ENCODE assay signal across 8 cellular contexts in the genomic region with DNA sequence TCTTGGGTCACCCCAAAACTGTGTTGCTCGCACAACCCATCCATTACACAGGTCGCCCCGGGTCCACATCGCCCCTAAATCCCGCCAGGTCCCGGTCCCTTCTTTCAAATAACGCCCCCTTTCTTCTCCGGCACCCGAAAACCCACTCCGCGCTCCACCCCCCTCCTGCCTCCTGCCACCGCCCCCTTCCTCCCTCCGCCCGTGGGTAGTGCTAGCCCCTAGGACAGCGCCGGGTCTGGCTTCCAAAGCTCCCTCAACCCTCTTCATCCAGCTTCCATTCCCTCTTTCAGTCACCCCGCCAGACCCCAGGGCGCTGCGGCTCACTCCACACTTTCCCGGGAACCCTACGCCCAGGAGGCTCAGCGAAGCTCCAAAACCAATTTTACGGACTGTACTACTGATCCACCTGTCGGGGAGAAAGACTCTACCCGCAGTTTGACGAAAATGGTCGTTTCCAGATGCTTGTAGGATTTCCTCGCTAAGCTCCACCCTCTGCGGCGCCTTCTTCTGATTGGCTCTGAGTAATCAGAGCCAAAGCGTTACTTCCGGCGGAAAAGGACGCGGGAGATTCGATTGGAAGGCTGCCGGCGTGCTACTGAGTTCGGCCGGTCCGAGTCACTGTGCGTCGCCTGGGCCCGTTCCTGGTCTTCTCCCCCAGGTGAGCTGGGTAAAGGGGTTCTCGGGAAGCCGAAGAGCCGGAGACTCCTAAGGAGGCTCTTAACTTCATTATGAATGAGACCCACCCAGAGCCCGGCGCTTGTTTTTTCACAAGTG. TPM values are rescaled to one million over a fixed set of nuclear protein-coding genes. Genes with fewer than 3 reads are reported as not detected.
A peak's percentile ranks its signal among the peaks of the same experiment; 100 is the strongest.
DNase-seq lines count a peak whose midpoint lies in the region; ATAC-seq and TF ChIP-seq lines count a peak whose summit lies in the region.

DDIAS (plus strand) TSS at position 572 of the 774 bp plus-strand sequence. CDS start 13,003 bp downstream, outside the sequence.

- CTCF ChIA-PET in RWPE1 (lab: Yijun Ruan, JAX) = interaction anchor here (0.6 to 1.1 kb wide), 3 partner anchors 34 to 349 kb away, joined by 3 to 5 read pairs (median 4); no protein-coding TSS in a partner anchor
- CTCF ChIA-PET in naive thymus-derived CD4-positive, alpha-beta T cell (lab: Charles Lee) = interaction anchor here (0.6 to 4.1 kb wide), 15 partner anchors 9 to 389 kb away, joined by 3 to 20 read pairs (median 4); partner anchors contain the start of gene PCF11

- peaks cover 18% of the 10 kb centered on the region for H3K4me1 Mint-ChIP-seq in GM23338
- peaks cover 31% of the 10 kb centered on the region for H3K4me1 Mint-ChIP-seq in activated T-helper 17 cell treated with anti-CD3 and anti-CD28 coated beads, Interleukin-2, amount 50 U/mL, for 72 hours
- peaks cover 25 to 55% (median 36%) of the 10 kb centered on the region in 7 donors for H3K4me1 Mint-ChIP-seq in naive thymus-derived CD4-positive, alpha-beta T cell
- peaks cover 26 to 46% of the 10 kb centered on the region in 2 donors for H3K4me1 Mint-ChIP-seq in stimulated activated naive B cell treated with anti-CD40 and anti-IgM and Interleukin-4, amounts not matched to agents 10 μg/mL and 1 μg/mL and 100 μg/mL, for 72 hours

- intact Hi-C loops in naive thymus-derived CD4-positive, alpha-beta T cell (cut with micrococcal nuclease) = loop anchor here (1.0 to 2.0 kb wide), 12 partner anchors 19 to 1032 kb away; partner anchors contain the start of genes ANKRD42 (in 2 of the 2), CCDC90B (in 2 of the 2) and RAB30 (in 2 of the 2)

- no peaks in the 10 kb centered on the region for H3K9me3 ChIP-seq in DOHH2 (ENCODE audit: control insufficient read depth, insufficient read depth, low read length)
- H3K9me3 ChIP-seq in fibroblast of lung (ENCODE audit: control insufficient read depth, insufficient read depth, low read depth, low read length) = no peaks in the 10 kb centered on the region
- H3K9me3 ChIP-seq in naive thymus-derived CD4-positive, alpha-beta T cell (ENCODE audit: control insufficient read depth in 2 of 3, low read length in 3 of 3) = no peaks in the 10 kb centered on the region

- H3K9me3 Mint-ChIP-seq in GM23338 = no peaks in the 10 kb centered on the region
- no peaks in the 10 kb centered on the region for H3K9me3 Mint-ChIP-seq in activated T-helper 17 cell treated with anti-CD3 and anti-CD28 coated beads, Interleukin-2, amount 50 U/mL, for 72 hours
- no peaks in the 10 kb centered on the region for H3K9me3 Mint-ChIP-seq in naive thymus-derived CD4-positive, alpha-beta T cell
- peaks cover 2 to 3% of the 10 kb centered on the region in 2 donors for H3K9me3 Mint-ChIP-seq in stimulated activated naive B cell treated with anti-CD40 and anti-IgM and Interleukin-4, amounts not matched to agents 10 μg/mL and 1 μg/mL and 100 μg/mL, for 72 hours

- no peaks in the 10 kb centered on the region for H3K36me3 Mint-ChIP-seq in GM23338 (ENCODE audit: low read depth)
- peaks cover 11% of the 10 kb centered on the region for H3K36me3 Mint-ChIP-seq in activated T-helper 17 cell treated with anti-CD3 and anti-CD28 coated beads, Interleukin-2, amount 50 U/mL, for 72 hours (ENCODE audit: low read depth)
- peaks cover 0 to 3% (median 0%) of the 10 kb centered on the region in 5 donors for H3K36me3 Mint-ChIP-seq in naive thymus-derived CD4-positive, alpha-beta T cell
- peaks cover 4 to 5% of the 10 kb centered on the region in 2 donors for H3K36me3 Mint-ChIP-seq in stimulated activated naive B cell treated with anti-CD40 and anti-IgM and Interleukin-4, amounts not matched to agents 10 μg/mL and 1 μg/mL and 100 μg/mL, for 72 hours

- peak within 1 kb of the TSS; percentile 99 for H2AFZ ChIP-seq in GM23338
- H2AFZ ChIP-seq in fibroblast of lung (ENCODE audit: low read length) = peak within 1 kb of the TSS; percentile 84

- POLR2A ChIA-PET in RWPE1 (lab: Yijun Ruan, JAX; ENCODE audit: low non-redundant PET) = interaction anchor here (0.7 kb wide), 1 partner anchor 287 kb away, joined by 4 read pairs; no protein-coding TSS in a partner anchor
- POLR2A ChIA-PET in naive thymus-derived CD4-positive, alpha-beta T cell (lab: Charles Lee) = interaction anchor here (0.6 to 4.7 kb wide), 30 partner anchors 10 to 385 kb away, joined by 3 to 72 read pairs (median 5); partner anchors contain the start of genes ANKRD42, CCDC90B, FAM181B and PCF11

- H4K20me1 ChIP-seq in DOHH2 (ENCODE audit: control insufficient read depth, insufficient read depth, low read depth, low read length) = no peaks in the 10 kb centered on the region
- peaks cover 6% of the 10 kb centered on the region; the same call in 1 of the 2 replicates for H4K20me1 ChIP-seq in GM23338 (replicated peaks; ENCODE audit: insufficient read depth)
- no peaks in the 10 kb centered on the region for H4K20me1 ChIP-seq in fibroblast of lung (ENCODE audit: control insufficient read depth, extremely low read depth, insufficient read depth, low read length)

- H3K27me3 Mint-ChIP-seq in GM23338 (ENCODE audit: insufficient read depth, low read depth, poor library complexity) = no peaks in the 10 kb centered on the region
- no peaks in the 10 kb centered on the region for H3K27me3 Mint-ChIP-seq in activated T-helper 17 cell treated with anti-CD3 and anti-CD28 coated beads, Interleukin-2, amount 50 U/mL, for 72 hours
- H3K27me3 Mint-ChIP-seq in naive thymus-derived CD4-positive, alpha-beta T cell = no peaks in the 10 kb centered on the region
- no peaks in the 10 kb centered on the region for H3K27me3 Mint-ChIP-seq in stimulated activated naive B cell treated with anti-CD40 and anti-IgM and Interleukin-4, amounts not matched to agents 10 μg/mL and 1 μg/mL and 100 μg/mL, for 72 hours

- peak within 1 kb of the TSS; percentile 53 for H3K27ac ChIP-seq in DOHH2 (ENCODE audit: low read depth, low read length)
- H3K27ac ChIP-seq in GM23338 (ENCODE audit: low read depth) = peak within 1 kb of the TSS; percentile 14; the same call in 1 of the 2 replicates
- H3K27ac ChIP-seq in RWPE1 = peak within 1 kb of the TSS; percentile 93
- H3K27ac ChIP-seq in fibroblast of lung (ENCODE audit: insufficient read depth, low read length) = peak within 1 kb of the TSS; percentile 75
- H3K27ac ChIP-seq in naive thymus-derived CD4-positive, alpha-beta T cell (ENCODE audit: low read depth, low read length) = peak within 1 kb of the TSS; percentile 92

- H3K4me3 ChIP-seq in DOHH2 (ENCODE audit: low read length) = peak within 1 kb of the TSS; percentile 93
- H3K4me3 ChIP-seq in GM23338 = peak within 1 kb of the TSS; percentile 73
- H3K4me3 ChIP-seq in fibroblast of lung (replicated peaks in 1 of 4; ENCODE audit: control extremely low read depth in 1 of 4, insufficient read depth in 1 of 4, low read depth in 3 of 4, low read length in 4 of 4) = peak within 1 kb of the TSS; percentile 57 to 84 (median 66)
- H3K4me3 ChIP-seq in naive thymus-derived CD4-positive, alpha-beta T cell (ENCODE audit: low read length) = peak within 1 kb of the TSS; percentile 73

- peaks cover 12% of the 10 kb centered on the region; the same call in 1 of the 2 replicates for H3F3A ChIP-seq in DOHH2 (ENCODE audit: control insufficient read depth, insufficient read depth)
- H3F3A ChIP-seq in GM23338 (replicated peaks; ENCODE audit: low read depth) = no peaks in the 10 kb centered on the region

- H3K9me2 ChIP-seq in DOHH2 (replicated peaks; ENCODE audit: control insufficient read depth, low read length) = no peaks in the 10 kb centered on the region
- H3K9me2 ChIP-seq in GM23338 (ENCODE audit: insufficient read depth) = no peaks in the 10 kb centered on the region

- H3K27me3 ChIP-seq in DOHH2 (ENCODE audit: control insufficient read depth, low read length) (no peaks in the 10 kb centered on the region), GM23338 (ENCODE audit: insufficient read depth) (no peaks in the 10 kb centered on the region), fibroblast of lung (ENCODE audit: control insufficient read depth, insufficient read depth, low read length) (no peaks in the 10 kb centered on the region)
- H3K27me3 ChIP-seq in naive thymus-derived CD4-positive, alpha-beta T cell (ENCODE audit: control insufficient read depth in 2 of 2, insufficient read depth in 2 of 2, low read length in 2 of 2) = no peaks in the 10 kb centered on the region

- no peak for TF ChIP-seq CTCF in DOHH2 (IDR thresholded peaks at IDR 0.05; ENCODE audit: low read depth, low read length, poor library complexity, severe bottlenecking)
- no peak for TF ChIP-seq CTCF in GM23338 (conservative IDR thresholded peaks at IDR 0.05; ENCODE audit: low read depth in 2 of 2)
- no peak for TF ChIP-seq CTCF in RWPE1 (conservative IDR thresholded peaks at IDR 0.05; ENCODE audit: low read depth)
- TF ChIP-seq CTCF in fibroblast of lung (conservative IDR thresholded peaks at IDR 0.05 in 1 of 2, IDR thresholded peaks at IDR 0.05 in 1 of 2; ENCODE audit: low read depth in 1 of 2, low read length in 2 of 2) = no peak

- peak within 1 kb of the TSS; percentile 93 for H3K4me3 Mint-ChIP-seq in GM23338
- H3K4me3 Mint-ChIP-seq in activated T-helper 17 cell treated with anti-CD3 and anti-CD28 coated beads, Interleukin-2, amount 50 U/mL, for 72 hours = peak within 1 kb of the TSS; percentile 92
- peak within 1 kb of the TSS; percentile 93 to 100 (median 98) for H3K4me3 Mint-ChIP-seq in naive thymus-derived CD4-positive, alpha-beta T cell
- H3K4me3 Mint-ChIP-seq in stimulated activated naive B cell treated with anti-CD40 and anti-IgM and Interleukin-4, amounts not matched to agents 10 μg/mL and 1 μg/mL and 100 μg/mL, for 72 hours = peak within 1 kb of the TSS; percentile 89 to 94

- peaks cover 72% of the 10 kb centered on the region for H3K4me1 ChIP-seq in DOHH2 (ENCODE audit: control insufficient read depth, low read length)
- H3K4me1 ChIP-seq in GM23338 (ENCODE audit: insufficient read depth) = peaks cover 19% of the 10 kb centered on the region; the same call in 1 of the 2 replicates
- peaks cover 3% of the 10 kb centered on the region for H3K4me1 ChIP-seq in fibroblast of lung (ENCODE audit: control insufficient read depth, extremely low read depth, insufficient read depth, low read length)
- H3K4me1 ChIP-seq in naive thymus-derived CD4-positive, alpha-beta T cell (ENCODE audit: control insufficient read depth in 2 of 2, insufficient read depth in 2 of 2, low read length in 2 of 2) = peaks cover 14 to 15% of the 10 kb centered on the region in 2 donors

- H3K79me2 ChIP-seq in DOHH2 (ENCODE audit: control insufficient read depth, low read length) (peaks cover 73% of the 10 kb centered on the region), GM23338 (replicated peaks; ENCODE audit: insufficient read depth) (peaks cover 66% of the 10 kb centered on the region), fibroblast of lung (ENCODE audit: control insufficient read depth, insufficient read depth, low read length) (peaks cover 5% of the 10 kb centered on the region)

- peak; percentile 65 for ATAC-seq in GM23338
- peak; percentile 74 for ATAC-seq in activated T-helper 17 cell treated with anti-CD3 and anti-CD28 coated beads, Interleukin-2, amount 50 U/mL, for 72 hours (replicated peaks)
- ATAC-seq in naive thymus-derived CD4-positive, alpha-beta T cell = peak; percentile 83
- ATAC-seq in stimulated activated naive B cell treated with anti-CD40 and anti-IgM and Interleukin-4, amounts not matched to agents 10 μg/mL and 1 μg/mL and 100 μg/mL, for 72 hours (replicated peaks) = peak; percentile 69 to 74

- H3K27ac Mint-ChIP-seq in GM23338 = peak within 1 kb of the TSS; percentile 90
- H3K27ac Mint-ChIP-seq in activated T-helper 17 cell treated with anti-CD3 and anti-CD28 coated beads, Interleukin-2, amount 50 U/mL, for 72 hours = peak within 1 kb of the TSS; percentile 92
- H3K27ac Mint-ChIP-seq in naive thymus-derived CD4-positive, alpha-beta T cell = peak within 1 kb of the TSS; percentile 92 to 100 (median 100)
- peak within 1 kb of the TSS; percentile 98 for H3K27ac Mint-ChIP-seq in stimulated activated naive B cell treated with anti-CD40 and anti-IgM and Interleukin-4, amounts not matched to agents 10 μg/mL and 1 μg/mL and 100 μg/mL, for 72 hours

- H3K9ac ChIP-seq in fibroblast of lung (ENCODE audit: insufficient read depth, low read length) = peak within 1 kb of the TSS; percentile 63

- DNase-seq in GM23338 (ENCODE audit: low spot score) (peak; percentile 100), LHCN-M2 (ENCODE audit: low read depth) (peak; percentile 98), RWPE1 (ENCODE audit: low spot score) (peak; percentile 96), fibroblast of lung (ENCODE audit: low read depth in 2 of 2) (peak; percentile 98)
- DNase-seq in naive thymus-derived CD4-positive, alpha-beta T cell = peak; percentile 71 to 97 (median 95)
- peak; percentile 92 for DNase-seq in stimulated activated naive B cell treated with anti-CD40 and anti-IgM and Interleukin-4, amounts not matched to agents 10 μg/mL and 1 μg/mL and 100 μg/mL, for 72 hours

- H3K4me2 ChIP-seq in DOHH2 (ENCODE audit: low read length) (peak within 1 kb of the TSS; percentile 98), GM23338 (peak within 1 kb of the TSS; percentile 99), fibroblast of lung (ENCODE audit: extremely low read depth, insufficient read depth, low read length) (peak within 1 kb of the TSS; percentile 76)

- H3K36me3 ChIP-seq in DOHH2 (ENCODE audit: control insufficient read depth, low read length) (peaks cover 9% of the 10 kb centered on the region; the same call in 1 of the 2 replicates), GM23338 (ENCODE audit: insufficient read depth) (no peaks in the 10 kb centered on the region), fibroblast of lung (ENCODE audit: control insufficient read depth, insufficient read depth, low read length) (no peaks in the 10 kb centered on the region)
- H3K36me3 ChIP-seq in naive thymus-derived CD4-positive, alpha-beta T cell (ENCODE audit: control insufficient read depth in 2 of 3, insufficient read depth in 3 of 3, low read length in 3 of 3) = no peaks in the 10 kb centered on the region

RNA-seq across cellular contexts. Expression of gene DDIAS, which starts in this region (rescaled TPM):
- total RNA-seq in GM23338 (2014; rRNA removed; shearing (Covaris generic)) = 48.9 and 53.0 TPM in 2 replicates
- polyA plus RNA-seq in GM23338 (2016; fragmentation: Nextera tagmentation; extraction: Ambion mirVana) (16.5 and 19.5 TPM in 2 replicates), fibroblast of lung (3.0 and 12.2 TPM in 2 replicates)
- total RNA-seq in LHCN-M2 (2014; rRNA removed) (19.6 and 30.1 TPM in 2 replicates), fibroblast of lung (0.26 and 2.3 TPM in 2 replicates)
- 3.1 TPM for polyA plus RNA-seq in LHCN-M2 (2012)
- total RNA-seq in activated T-helper 17 cell treated with anti-CD3 and anti-CD28 coated beads, Interleukin-2, amount 50 U/mL, for 72 hours = 10 to 100 TPM in 1 of 2 donors, 1 to 10 TPM in 1; 6.1 to 17.3 TPM
- polyA plus RNA-seq in fibroblast of lung (2012) = 2.4 and 5.6 TPM in 2 replicates
- polyA minus RNA-seq in fibroblast of lung (ENCODE audit: low replicate concordance) = 3.8 and 6.3 TPM in 2 replicates
- 10 to 100 TPM in 1 of 5 experiments, 1 to 10 TPM in 2, under 1 TPM in 2; 0.57 to 12.7 (median 1.1) TPM for total RNA-seq in naive thymus-derived CD4-positive, alpha-beta T cell
- polyA plus RNA-seq in naive thymus-derived CD4-positive, alpha-beta T cell = 1 to 10 TPM in 1 of 2 donors, under 1 TPM in 1; 0.25 to 1.3 TPM

Comparison
In these comparisons a context has a peak if more than half of its experiments do, and no peak if none do; other contexts are left out.
1. Peak in every context shown above with its lines: DNase-seq, ATAC-seq, H3K4me3 ChIP-seq and H3K27ac ChIP-seq.
2. H3K27ac ChIP-seq: peak in every context shown above with its lines; median percentile 93 in RWPE1; 92 in naive thymus-derived CD4-positive, alpha-beta T cell; 75 in fibroblast of lung; 53 in DOHH2; 14 in GM23338.